In genomic region chr14:95418858-95419257, GRCh38 we compare ENCODE assay signal across 21 cellular contexts.
"Had no signal": no experiment of that assay in that cellular context is flagged by ENCODE, and none has a peak within 500 bp of the region (broad histone marks: within the 10 kb centered on the region; RNA-seq: fewer than 3 reads in every experiment).

No MANE protein-coding gene starts in this region.

- H3K4me1 ChIP-seq: SJSA1 had no signal

- H3K27ac ChIP-seq: HL-60, SJSA1, SK-N-MC had no signal

- H3K4me3 ChIP-seq: SJSA1, SK-N-MC had no signal

- DNase-seq: KBM-7, MV-4-11, NCI-H1048, NCI-H1105, NCI-H1417, NCI-H146, NCI-H1694 treated with DMSO at 0.1 percent for 48 hours, NCI-H1930, NCI-H2081, NCI-H2107, NCI-H2227 treated with DMSO at 0.1 percent for 48 hours, NCI-H524, NCI-H526 treated with DMSO at 0.1 percent for 48 hours, NCI-H748 treated with DMSO at 0.1 percent for 48 hours, Right ventricle myocardium superior, RPMI8226, SIG-M5 had no signal

- FAIRE-seq: RCC 7860 had no signal

- H3K27me3 ChIP-seq: SJSA1 had no signal
